In the genomic region with DNA sequence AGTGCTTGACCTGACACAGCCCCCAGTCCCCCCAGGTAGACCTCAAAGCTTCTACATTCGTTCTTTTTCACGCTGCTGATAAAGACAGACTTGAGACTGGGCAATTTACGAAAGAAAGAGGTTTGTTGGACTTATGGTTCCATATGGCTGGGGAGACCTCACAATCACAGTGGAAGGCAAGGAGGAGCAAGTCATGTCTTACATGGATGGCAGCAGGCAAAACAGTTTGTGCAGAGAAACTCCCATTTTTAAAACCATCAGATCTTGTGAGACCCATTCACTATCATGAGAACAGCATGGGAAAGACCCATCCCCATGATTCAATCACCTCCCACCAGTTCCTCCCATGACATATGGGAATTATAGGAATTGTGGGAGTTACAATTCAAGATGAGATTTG, we compare ENCODE assay signal across 2 cellular contexts. TPM values are rescaled to one million over a fixed set of nuclear protein-coding genes. Genes with fewer than 3 reads are reported as not detected.
"Had no signal": no experiment of that assay in that cellular context is flagged by ENCODE, and none has a peak within 500 bp of the region (broad histone marks: within the 10 kb centered on the region; RNA-seq: fewer than 3 reads in every experiment).

No MANE protein-coding gene starts in this region.

RNA-seq across cellular contexts. Expression of gene CSRP3, which starts 52.7 kb away (rescaled TPM):
- total RNA-seq: G401, GM12878 had no signal
- polyA plus RNA-seq: GM12878 had no signal
